Comparison of ENCODE assay signal across 2 cellular contexts in genomic region chr19:15330801-15331418, GRCh38.
TF ChIP-seq lines count a peak whose summit lies in the region.

No MANE protein-coding gene starts in this region.

TF ChIP-seq in SK-N-SH, 30 proteins besides CTCF, POLR2A, EP300 and RAD21 (continued from another document):
- TF ChIP-seq MAX (IDR thresholded peaks at IDR 0.05; ENCODE audit: low read depth) (peak; percentile 67; the same call in 1 of the 2 replicates), REST (IDR thresholded peaks at IDR 0.05; ENCODE audit: low read depth, low read length) (no peak)
TF ChIP-seq in SK-N-SH: peak in this region for 4.

TF ChIP-seq in endothelial cell of umbilical vein, 7 proteins besides CTCF, POLR2A, EP300 and RAD21 (continued from another document):
- no peak for TF ChIP-seq GATA2 (IDR thresholded peaks at IDR 0.05; ENCODE audit: insufficient read depth, insufficient read length, low read depth, low read length)
- no peak for TF ChIP-seq EZH2 (IDR thresholded peaks at IDR 0.05; ENCODE audit: borderline replicate concordance, low read depth, low read length, severe bottlenecking)
